In genomic region chr19:51367565-51368365, GRCh38 we compare ENCODE assay signal across 8 cellular contexts.
DNase-seq lines count a peak whose midpoint lies in the region; ATAC-seq and TF ChIP-seq lines count a peak whose summit lies in the region.

No MANE protein-coding gene starts in this region.

- H3K4me1 Mint-ChIP-seq in central memory CD8-positive, alpha-beta T cell = peaks cover 68% of the 10 kb centered on the region

- peak overlapping the region; percentile 94 for H3K27ac Mint-ChIP-seq in central memory CD8-positive, alpha-beta T cell (ENCODE audit: low read depth)

- no peaks in the 10 kb centered on the region for H3K27me3 Mint-ChIP-seq in central memory CD8-positive, alpha-beta T cell

- peak; percentile 98 for DNase-seq in GM13977 (ENCODE audit: low spot score)
- DNase-seq in NCI-H2171 (lab: John Stamatoyannopoulos, UW) = peak; percentile 95
- peak; percentile 90 for DNase-seq in activated CD4-positive, CD25-positive, alpha-beta regulatory T cell treated with anti-CD3 and anti-CD28 coated beads, Interleukin-2, amount 50 U/mL, for 16 hours (ENCODE audit: low read depth, low spot score)
- peak; percentile 91 to 94 for DNase-seq in central memory CD8-positive, alpha-beta T cell (ENCODE audit: low spot score in 2 of 2)
- peak; percentile 100 for DNase-seq in islet precursor cell
- peak; percentile 98 for DNase-seq in stimulated activated CD4-positive, alpha-beta T cell treated with anti-CD3 and anti-CD28 coated beads, Interleukin-12 subunit alpha, Interleukin-12 subunit beta, amount 100 ng/mL, for 4 hours
- DNase-seq in NCI-H510A treated with DMSO at 0.1 percent for 48 hours (lab: John Stamatoyannopoulos, UW) = no peak

- ATAC-seq in HG02840 (IDR thresholded peaks at IDR 0.05; ENCODE audit: low FRiP score, unreplicated experiment) = peak; percentile 62
- ATAC-seq in central memory CD8-positive, alpha-beta T cell (replicated peaks; ENCODE audit: extremely low read depth, poor library complexity, severe bottlenecking) = peak; percentile 63

- peak overlapping the region; percentile 88 for H3K4me3 Mint-ChIP-seq in central memory CD8-positive, alpha-beta T cell

- no peaks in the 10 kb centered on the region for H3K9me3 Mint-ChIP-seq in central memory CD8-positive, alpha-beta T cell

- peaks cover 40% of the 10 kb centered on the region for H3K36me3 Mint-ChIP-seq in central memory CD8-positive, alpha-beta T cell (ENCODE audit: insufficient read depth)

- TF ChIP-seq CTCF in GM13977 (IDR thresholded peaks at IDR 0.05; ENCODE audit: extremely low read depth, insufficient read depth, missing control alignments) = no peak

- in situ Hi-C loops in GM13977 (cut with MboI; ENCODE audit: low pct_unique_long_range_greater_than_20kb, low sequenced_read_pairs, unreplicated experiment) = no loop called here
